8 cellular contexts compared by ENCODE assay signal in genomic region chr14:49693738-49694130, GRCh38. TPM values are rescaled to one million over a fixed set of nuclear protein-coding genes. Genes with fewer than 3 reads are reported as not detected.
DNase-seq lines count a peak whose midpoint lies in the region; ATAC-seq and TF ChIP-seq lines count a peak whose summit lies in the region.
"Not testable (repeated sequence)": the region's sequence is repeated elsewhere in the genome, so short reads cannot be mapped to it uniquely, and the experiment has no call there.

No MANE protein-coding gene starts in this region.

- not testable (repeated sequence) for ATAC-seq in activated CD8-positive, alpha-beta T cell treated with anti-CD3 and anti-CD28 coated beads, Interleukin-2, amount 10 ng/mL, durations not matched to agents 7 days and 5 days; upper lobe of right lung

- H3K4me3 Mint-ChIP-seq in activated CD8-positive, alpha-beta T cell treated with anti-CD3 and anti-CD28 coated beads, Interleukin-2, amount 10 ng/mL, durations not matched to agents 7 days and 5 days, result peak overlapping the region; percentile 76

- not testable (repeated sequence) for H3K27me3 Mint-ChIP-seq in activated CD8-positive, alpha-beta T cell treated with anti-CD3 and anti-CD28 coated beads, Interleukin-2, amount 10 ng/mL, durations not matched to agents 7 days and 5 days (ENCODE audit: low read depth)

- not testable (repeated sequence) for H3K9me2 ChIP-seq in OCI-LY7 (ENCODE audit: insufficient read depth, low read length)

- H3K9me3 ChIP-seq in OCI-LY7 (ENCODE audit: low read length); cardiac muscle cell (ENCODE audit: low read depth); mononuclear cell (ENCODE audit: low read depth, low read length); sigmoid colon; upper lobe of right lung: not testable (repeated sequence)

- not testable (repeated sequence) for TF ChIP-seq CTCF in GM06990 (IDR thresholded peaks at IDR 0.05; ENCODE audit: insufficient read depth, low read length, poor library complexity, severe bottlenecking); OCI-LY7 (conservative IDR thresholded peaks at IDR 0.05; ENCODE audit: low read length); cardiac fibroblast (IDR thresholded peaks at IDR 0.05; ENCODE audit: low read depth, low read length); cardiac muscle cell (IDR thresholded peaks at IDR 0.05; ENCODE audit: low read depth, low read length); sigmoid colon (IDR thresholded peaks at IDR 0.05); upper lobe of right lung (IDR thresholded peaks at IDR 0.05)

- H3K4me3 ChIP-seq in GM06990 (replicated peaks; ENCODE audit: low read depth, low read length), result peak overlapping the region; percentile 79
- peak overlapping the region; percentile 66 for H3K4me3 ChIP-seq in OCI-LY7 (ENCODE audit: low read depth, low read length, poor library complexity, severe bottlenecking)
- H3K4me3 ChIP-seq in cardiac fibroblast (replicated peaks in 1 of 2; ENCODE audit: low read depth in 2 of 2, low read length in 2 of 2), result peak overlapping the region; percentile 57 to 71
- H3K4me3 ChIP-seq in cardiac muscle cell, result peak overlapping the region; percentile 44
- peak overlapping the region; percentile 71 for H3K4me3 ChIP-seq in mononuclear cell (ENCODE audit: low read length)
- peak overlapping the region; percentile 56 to 81 (median 66) for H3K4me3 ChIP-seq in sigmoid colon
- peak overlapping the region; percentile 70 for H3K4me3 ChIP-seq in upper lobe of right lung

- intact Hi-C loops in OCI-LY7 (cut with micrococcal nuclease; ENCODE audit: unreplicated experiment); upper lobe of right lung (cut with DNase I): not testable (repeated sequence)
- intact Hi-C loops in sigmoid colon (cut with DNase I), result loop anchor here (2.0 kb wide), 2 partner anchors 59 to 73 kb away; partner anchors contain the start of gene DNAAF2

- not testable (repeated sequence) for H3K36me3 Mint-ChIP-seq in activated CD8-positive, alpha-beta T cell treated with anti-CD3 and anti-CD28 coated beads, Interleukin-2, amount 10 ng/mL, durations not matched to agents 7 days and 5 days (ENCODE audit: low read depth)

- TF ChIP-seq POLR2A in sigmoid colon (IDR thresholded peaks at IDR 0.05), result not testable (repeated sequence)

- H3K36me3 ChIP-seq in GM06990 (ENCODE audit: control insufficient read depth, insufficient read depth, low read length); OCI-LY7 (ENCODE audit: insufficient read depth, low read length); cardiac muscle cell; sigmoid colon; upper lobe of right lung: not testable (repeated sequence)

- H2AFZ ChIP-seq in OCI-LY7 (ENCODE audit: low read length), result not testable (repeated sequence)

- H3K4me1 ChIP-seq in OCI-LY7 (ENCODE audit: insufficient read depth, low read length, poor library complexity, severe bottlenecking), result peaks cover 20% of the 10 kb centered on the region
- H3K4me1 ChIP-seq in cardiac muscle cell (ENCODE audit: low read depth); mononuclear cell (ENCODE audit: insufficient read depth, low read length); upper lobe of right lung: not testable (repeated sequence)
- H3K4me1 ChIP-seq in sigmoid colon, result peaks cover 0 to 15% (median 12%) of the 10 kb centered on the region in 4 donors

- H3K27ac ChIP-seq in OCI-LY7 (ENCODE audit: low read depth, low read length, poor library complexity, severe bottlenecking), result not testable (repeated sequence)
- H3K27ac ChIP-seq in cardiac muscle cell (peak overlapping the region; percentile 95), sigmoid colon (peak overlapping the region; percentile 91 to 99 (median 96)), upper lobe of right lung (peak overlapping the region; percentile 96)

- CTCF ChIA-PET in OCI-LY7 (lab: Charles Lee; ENCODE audit: unreplicated experiment), result not testable (repeated sequence)
- CTCF ChIA-PET in activated CD8-positive, alpha-beta T cell treated with anti-CD3 and anti-CD28 coated beads, Interleukin-2, amount 10 ng/mL, durations not matched to agents 7 days and 5 days (lab: Charles Lee), result interaction anchor here (1.2 to 1.6 kb wide), 2 partner anchors 74 kb away, joined by 3 to 5 read pairs; partner anchors contain the start of genes KLHDC2, MGAT2 and RPL36AL

- not testable (repeated sequence) for H4K20me1 ChIP-seq in OCI-LY7 (ENCODE audit: insufficient read depth, low read length)

- WGBS in sigmoid colon, 2 donors, result 13 to 19% methylated on average over 14 of the region's 14 CpGs

- not testable (repeated sequence) for DNase-seq in GM06990 (ENCODE audit: extremely low read depth, insufficient read length); OCI-LY7 (ENCODE audit: low spot score); activated CD8-positive, alpha-beta T cell treated with anti-CD3 and anti-CD28 coated beads, Interleukin-2, amount 10 ng/mL, durations not matched to agents 7 days and 5 days; cardiac fibroblast (ENCODE audit: low read depth in 2 of 2); cardiac muscle cell (ENCODE audit: low read depth in 1 of 2, low spot score in 1 of 2); sigmoid colon; upper lobe of right lung

- not testable (repeated sequence) for H3K9me3 Mint-ChIP-seq in activated CD8-positive, alpha-beta T cell treated with anti-CD3 and anti-CD28 coated beads, Interleukin-2, amount 10 ng/mL, durations not matched to agents 7 days and 5 days (ENCODE audit: insufficient read depth)

- BruUV-seq in OCI-LY7 (replicated peaks; lab: Mats Ljungman, UMichigan), result not testable (repeated sequence)

- POLR2A ChIA-PET in OCI-LY7 (lab: Charles Lee), result interaction anchor here (0.5 to 0.7 kb wide), 2 partner anchors 8 to 31 kb away, joined by 3 to 4 read pairs; no protein-coding TSS in a partner anchor
- POLR2A ChIA-PET in activated CD8-positive, alpha-beta T cell treated with anti-CD3 and anti-CD28 coated beads, Interleukin-2, amount 10 ng/mL, durations not matched to agents 7 days and 5 days (lab: Charles Lee), result interaction anchor here (1.2 to 2.1 kb wide), 2 partner anchors 74 to 309 kb away, joined by 3 to 14 read pairs; partner anchors contain the start of gene KLHDC2

- peak overlapping the region; percentile 68 for H3K4me2 ChIP-seq in OCI-LY7 (ENCODE audit: low read length)

- H3K27ac Mint-ChIP-seq in activated CD8-positive, alpha-beta T cell treated with anti-CD3 and anti-CD28 coated beads, Interleukin-2, amount 10 ng/mL, durations not matched to agents 7 days and 5 days, result not testable (repeated sequence)

- H3K27me3 ChIP-seq in GM06990 (replicated peaks; ENCODE audit: control insufficient read depth, insufficient read depth, low read length); cardiac muscle cell; mononuclear cell (ENCODE audit: insufficient read depth, low read length); sigmoid colon; upper lobe of right lung: not testable (repeated sequence)

- not testable (repeated sequence) for TF ChIP-seq EP300 in sigmoid colon (IDR thresholded peaks at IDR 0.05)

- peaks cover 23% of the 10 kb centered on the region for H3K4me1 Mint-ChIP-seq in activated CD8-positive, alpha-beta T cell treated with anti-CD3 and anti-CD28 coated beads, Interleukin-2, amount 10 ng/mL, durations not matched to agents 7 days and 5 days (ENCODE audit: low read depth)

- not testable (repeated sequence) for H3K79me2 ChIP-seq in OCI-LY7 (ENCODE audit: insufficient read depth, low read depth, low read length)

RNA-seq across cellular contexts. Expression of gene KLHDC1, which starts 0.8 kb away (rescaled TPM):
- total RNA-seq in OCI-LY7 (2014; rRNA removed; shearing (Covaris generic)), result 0.25 and 0.26 TPM in 2 replicates
- total RNA-seq in OCI-LY7 (2022) (0.37 TPM in 1 of 2 replicates, not detected in the other), cardiac muscle cell (0.85 and 2.6 TPM in 2 replicates), mononuclear cell (14.9 TPM), sigmoid colon (10 to 100 TPM; 11.4 to 19.1 (median 13.6) TPM), upper lobe of right lung (7.6 TPM)
- 1 to 10 TPM in 1 of 2 experiments, under 1 TPM in 1; 0.95 to 1.5 TPM for total RNA-seq in activated CD8-positive, alpha-beta T cell treated with anti-CD3 and anti-CD28 coated beads, Interleukin-2, amount 10 ng/mL, durations not matched to agents 7 days and 5 days
- polyA plus RNA-seq in cardiac muscle cell (4.0 and 4.1 TPM in 2 replicates), sigmoid colon (1 to 10 TPM in 2 of 3 donors, under 1 TPM in 1; 0.46 to 1.2 (median 1.1) TPM)

RNA-seq across cellular contexts. Expression of gene POLE2, which starts 5.7 kb away (rescaled TPM):
- 26.3 and 28.6 TPM in 2 replicates for total RNA-seq in OCI-LY7 (2014; rRNA removed; shearing (Covaris generic))
- total RNA-seq in OCI-LY7 (2022) (30.3 and 36.8 TPM in 2 replicates), cardiac muscle cell (2.8 and 4.5 TPM in 2 replicates), mononuclear cell (3.1 TPM), sigmoid colon (1 to 10 TPM in 3 of 4 donors, not detected in 1; 1.4 to 3.8 (median 2.0) TPM), upper lobe of right lung (0.98 TPM)
- total RNA-seq in activated CD8-positive, alpha-beta T cell treated with anti-CD3 and anti-CD28 coated beads, Interleukin-2, amount 10 ng/mL, durations not matched to agents 7 days and 5 days, result 10 to 100 TPM; 39.3 to 41.3 TPM
- polyA plus RNA-seq in cardiac muscle cell (9.0 and 11.8 TPM in 2 replicates), sigmoid colon (1 to 10 TPM; 2.4 to 6.9 (median 5.5) TPM)

RNA-seq across cellular contexts. Expression of gene DNAAF2, which starts 58.7 kb away (rescaled TPM):
- total RNA-seq in OCI-LY7 (2014; rRNA removed; shearing (Covaris generic)), result 14.7 and 17.2 TPM in 2 replicates
- total RNA-seq in OCI-LY7 (2022) (9.7 and 11.6 TPM in 2 replicates), cardiac muscle cell (28.0 and 28.9 TPM in 2 replicates), mononuclear cell (8.3 TPM), sigmoid colon (10 to 100 TPM in 2 of 4 donors, 1 to 10 TPM in 2; 3.3 to 12.7 (median 10.6) TPM), upper lobe of right lung (5.6 TPM)
- total RNA-seq in activated CD8-positive, alpha-beta T cell treated with anti-CD3 and anti-CD28 coated beads, Interleukin-2, amount 10 ng/mL, durations not matched to agents 7 days and 5 days, result 10 to 100 TPM in 1 of 2 experiments, 1 to 10 TPM in 1; 9.3 to 10.2 TPM
- polyA plus RNA-seq in cardiac muscle cell (26.0 and 34.9 TPM in 2 replicates), sigmoid colon (10 to 100 TPM in 1 of 3 donors, 1 to 10 TPM in 2; 6.3 to 10.9 (median 9.6) TPM)
